Comparison of ENCODE assay signal across 1 cellular context in the genomic region with DNA sequence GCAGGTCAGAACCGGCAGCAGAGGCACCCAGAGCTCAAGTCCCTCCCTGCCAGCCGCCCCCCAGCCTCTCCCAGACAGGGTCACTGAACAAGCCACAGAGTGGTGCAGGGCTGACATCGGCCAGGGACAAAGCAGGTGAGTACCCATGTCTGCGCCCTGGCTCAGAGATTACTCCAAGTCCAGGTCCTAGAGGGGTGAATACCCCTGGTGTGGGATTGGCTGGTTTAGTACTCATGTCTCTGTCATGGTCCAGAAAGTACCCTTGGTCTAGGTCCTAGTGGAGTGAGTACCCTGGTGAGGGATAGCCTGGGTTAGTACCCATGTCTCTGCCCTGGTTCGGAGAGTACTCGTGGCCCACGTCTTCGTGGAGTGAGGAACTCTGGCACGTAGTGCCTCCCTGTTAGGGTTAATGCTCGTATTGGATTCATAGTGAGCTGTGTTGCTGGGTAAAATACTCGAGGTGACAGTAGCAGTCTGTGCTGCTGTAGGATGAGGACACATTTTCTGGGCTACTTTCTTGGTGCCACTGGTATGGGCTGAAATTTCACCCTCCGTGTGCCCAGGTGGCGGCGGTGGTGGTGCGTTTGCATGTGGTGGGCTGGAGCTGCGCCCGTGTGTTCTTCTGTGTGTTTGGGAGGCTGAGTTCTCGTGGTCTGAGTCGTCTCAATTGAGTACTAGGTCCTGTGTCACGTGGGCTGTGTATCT.
TF ChIP-seq lines count a peak whose summit lies in the region.

No MANE protein-coding gene starts in this region.

TF ChIP-seq in H1, 55 proteins besides CTCF, POLR2A, EP300 and RAD21:
- TF ChIP-seq TAF1 (IDR thresholded peaks at IDR 0.05; ENCODE audit: low read depth, low read length): no peak
- no peak for TF ChIP-seq TEAD4 (IDR thresholded peaks at IDR 0.05; ENCODE audit: low read depth, low read length)
- TF ChIP-seq CHD1 (IDR thresholded peaks at IDR 0.05; ENCODE audit: low read depth, low read length): no peak
